ENCODE assay signal across 1 cellular context in the genomic region with DNA sequence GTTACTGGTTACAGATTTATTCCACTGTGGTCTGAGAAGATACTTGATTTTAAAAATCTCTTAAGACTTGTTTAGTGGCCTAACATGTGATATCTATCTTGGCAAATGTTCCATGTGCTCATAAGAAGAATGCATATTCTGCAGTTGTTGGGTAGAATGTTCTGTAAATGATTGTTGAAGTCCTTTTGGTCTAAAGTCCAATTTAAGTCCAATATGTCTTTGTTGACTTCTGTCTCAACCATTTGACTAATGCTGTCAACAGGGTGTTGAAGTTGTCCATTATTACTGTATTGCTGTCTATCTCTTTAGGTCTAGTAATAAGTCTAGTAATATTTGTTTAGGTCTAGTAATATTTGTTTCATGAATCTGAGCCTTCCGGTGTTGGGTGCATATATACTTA.
A peak's percentile ranks its signal among the peaks of the same experiment; 100 is the strongest.
TF ChIP-seq lines count a peak whose summit lies in the region.

No MANE protein-coding gene starts in this region.

TF ChIP-seq in HepG2, 621 proteins besides CTCF, POLR2A, EP300 and RAD21 (continued from another document and continues in another):
- TF ChIP-seq, protein P1, sequence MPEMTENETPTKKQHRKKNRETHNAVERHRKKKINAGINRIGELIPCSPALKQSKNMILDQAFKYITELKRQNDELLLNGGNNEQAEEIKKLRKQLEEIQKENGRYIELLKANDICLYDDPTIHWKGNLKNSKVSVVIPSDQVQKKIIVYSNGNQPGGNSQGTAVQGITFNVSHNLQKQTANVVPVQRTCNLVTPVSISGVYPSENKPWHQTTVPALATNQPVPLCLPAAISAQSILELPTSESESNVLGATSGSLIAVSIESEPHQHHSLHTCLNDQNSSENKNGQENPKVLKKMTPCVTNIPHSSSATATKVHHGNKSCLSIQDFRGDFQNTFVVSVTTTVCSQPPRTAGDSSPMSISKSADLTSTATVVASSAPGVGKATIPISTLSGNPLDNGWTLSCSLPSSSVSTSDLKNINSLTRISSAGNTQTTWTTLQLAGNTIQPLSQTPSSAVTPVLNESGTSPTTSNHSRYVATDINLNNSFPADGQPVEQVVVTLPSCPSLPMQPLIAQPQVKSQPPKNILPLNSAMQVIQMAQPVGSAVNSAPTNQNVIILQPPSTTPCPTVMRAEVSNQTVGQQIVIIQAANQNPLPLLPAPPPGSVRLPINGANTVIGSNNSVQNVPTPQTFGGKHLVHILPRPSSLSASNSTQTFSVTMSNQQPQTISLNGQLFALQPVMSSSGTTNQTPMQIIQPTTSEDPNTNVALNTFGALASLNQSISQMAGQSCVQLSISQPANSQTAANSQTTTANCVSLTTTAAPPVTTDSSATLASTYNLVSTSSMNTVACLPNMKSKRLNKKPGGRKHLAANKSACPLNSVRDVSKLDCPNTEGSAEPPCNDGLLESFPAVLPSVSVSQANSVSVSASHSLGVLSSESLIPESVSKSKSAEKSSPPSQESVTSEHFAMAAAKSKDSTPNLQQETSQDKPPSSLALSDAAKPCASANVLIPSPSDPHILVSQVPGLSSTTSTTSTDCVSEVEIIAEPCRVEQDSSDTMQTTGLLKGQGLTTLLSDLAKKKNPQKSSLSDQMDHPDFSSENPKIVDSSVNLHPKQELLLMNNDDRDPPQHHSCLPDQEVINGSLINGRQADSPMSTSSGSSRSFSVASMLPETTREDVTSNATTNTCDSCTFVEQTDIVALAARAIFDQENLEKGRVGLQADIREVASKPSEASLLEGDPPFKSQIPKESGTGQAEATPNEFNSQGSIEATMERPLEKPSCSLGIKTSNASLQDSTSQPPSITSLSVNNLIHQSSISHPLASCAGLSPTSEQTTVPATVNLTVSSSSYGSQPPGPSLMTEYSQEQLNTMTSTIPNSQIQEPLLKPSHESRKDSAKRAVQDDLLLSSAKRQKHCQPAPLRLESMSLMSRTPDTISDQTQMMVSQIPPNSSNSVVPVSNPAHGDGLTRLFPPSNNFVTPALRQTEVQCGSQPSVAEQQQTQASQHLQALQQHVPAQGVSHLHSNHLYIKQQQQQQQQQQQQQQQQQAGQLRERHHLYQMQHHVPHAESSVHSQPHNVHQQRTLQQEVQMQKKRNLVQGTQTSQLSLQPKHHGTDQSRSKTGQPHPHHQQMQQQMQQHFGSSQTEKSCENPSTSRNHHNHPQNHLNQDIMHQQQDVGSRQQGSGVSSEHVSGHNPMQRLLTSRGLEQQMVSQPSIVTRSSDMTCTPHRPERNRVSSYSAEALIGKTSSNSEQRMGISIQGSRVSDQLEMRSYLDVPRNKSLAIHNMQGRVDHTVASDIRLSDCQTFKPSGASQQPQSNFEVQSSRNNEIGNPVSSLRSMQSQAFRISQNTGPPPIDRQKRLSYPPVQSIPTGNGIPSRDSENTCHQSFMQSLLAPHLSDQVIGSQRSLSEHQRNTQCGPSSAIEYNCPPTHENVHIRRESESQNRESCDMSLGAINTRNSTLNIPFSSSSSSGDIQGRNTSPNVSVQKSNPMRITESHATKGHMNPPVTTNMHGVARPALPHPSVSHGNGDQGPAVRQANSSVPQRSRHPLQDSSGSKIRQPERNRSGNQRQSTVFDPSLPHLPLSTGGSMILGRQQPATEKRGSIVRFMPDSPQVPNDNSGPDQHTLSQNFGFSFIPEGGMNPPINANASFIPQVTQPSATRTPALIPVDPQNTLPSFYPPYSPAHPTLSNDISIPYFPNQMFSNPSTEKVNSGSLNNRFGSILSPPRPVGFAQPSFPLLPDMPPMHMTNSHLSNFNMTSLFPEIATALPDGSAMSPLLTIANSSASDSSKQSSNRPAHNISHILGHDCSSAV (CRISPR knock-in tag; IDR thresholded peaks at IDR 0.05; ENCODE audit: borderline replicate concordance) = no peak
- no peak for TF ChIP-seq ZNF441 (CRISPR knock-in tag; IDR thresholded peaks at IDR 0.05; ENCODE audit: borderline replicate concordance)
- TF ChIP-seq, protein P2, sequence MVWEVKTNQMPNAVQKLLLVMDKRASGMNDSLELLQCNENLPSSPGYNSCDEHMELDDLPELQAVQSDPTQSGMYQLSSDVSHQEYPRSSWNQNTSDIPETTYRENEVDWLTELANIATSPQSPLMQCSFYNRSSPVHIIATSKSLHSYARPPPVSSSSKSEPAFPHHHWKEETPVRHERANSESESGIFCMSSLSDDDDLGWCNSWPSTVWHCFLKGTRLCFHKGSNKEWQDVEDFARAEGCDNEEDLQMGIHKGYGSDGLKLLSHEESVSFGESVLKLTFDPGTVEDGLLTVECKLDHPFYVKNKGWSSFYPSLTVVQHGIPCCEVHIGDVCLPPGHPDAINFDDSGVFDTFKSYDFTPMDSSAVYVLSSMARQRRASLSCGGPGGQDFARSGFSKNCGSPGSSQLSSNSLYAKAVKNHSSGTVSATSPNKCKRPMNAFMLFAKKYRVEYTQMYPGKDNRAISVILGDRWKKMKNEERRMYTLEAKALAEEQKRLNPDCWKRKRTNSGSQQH (CRISPR knock-in tag; IDR thresholded peaks at IDR 0.05; ENCODE audit: low read depth) = 0 out of 2 replicates have a peak, but pooled peaks have one; percentile 42
- TF ChIP-seq KDM2A (CRISPR knock-in tag; IDR thresholded peaks at IDR 0.05; ENCODE audit: borderline replicate concordance, low read depth) = no peak
- no peak for TF ChIP-seq SIX1 (CRISPR knock-in tag; IDR thresholded peaks at IDR 0.05; ENCODE audit: borderline replicate concordance)
- no peak for TF ChIP-seq NFATC3 (CRISPR knock-in tag; IDR thresholded peaks at IDR 0.05)
- TF ChIP-seq TGIF2 (CRISPR knock-in tag; IDR thresholded peaks at IDR 0.05) = no peak
- no peak for TF ChIP-seq CBX1 (IDR thresholded peaks at IDR 0.05; ENCODE audit: low read depth)
- no peak for TF ChIP-seq PHF20 (CRISPR knock-in tag; IDR thresholded peaks at IDR 0.05)
- TF ChIP-seq CSRNP1 (CRISPR knock-in tag; IDR thresholded peaks at IDR 0.05) = no peak
- TF ChIP-seq ATF3 (CRISPR knock-in tag; IDR thresholded peaks at IDR 0.05) = no peak
- TF ChIP-seq, protein P3, sequence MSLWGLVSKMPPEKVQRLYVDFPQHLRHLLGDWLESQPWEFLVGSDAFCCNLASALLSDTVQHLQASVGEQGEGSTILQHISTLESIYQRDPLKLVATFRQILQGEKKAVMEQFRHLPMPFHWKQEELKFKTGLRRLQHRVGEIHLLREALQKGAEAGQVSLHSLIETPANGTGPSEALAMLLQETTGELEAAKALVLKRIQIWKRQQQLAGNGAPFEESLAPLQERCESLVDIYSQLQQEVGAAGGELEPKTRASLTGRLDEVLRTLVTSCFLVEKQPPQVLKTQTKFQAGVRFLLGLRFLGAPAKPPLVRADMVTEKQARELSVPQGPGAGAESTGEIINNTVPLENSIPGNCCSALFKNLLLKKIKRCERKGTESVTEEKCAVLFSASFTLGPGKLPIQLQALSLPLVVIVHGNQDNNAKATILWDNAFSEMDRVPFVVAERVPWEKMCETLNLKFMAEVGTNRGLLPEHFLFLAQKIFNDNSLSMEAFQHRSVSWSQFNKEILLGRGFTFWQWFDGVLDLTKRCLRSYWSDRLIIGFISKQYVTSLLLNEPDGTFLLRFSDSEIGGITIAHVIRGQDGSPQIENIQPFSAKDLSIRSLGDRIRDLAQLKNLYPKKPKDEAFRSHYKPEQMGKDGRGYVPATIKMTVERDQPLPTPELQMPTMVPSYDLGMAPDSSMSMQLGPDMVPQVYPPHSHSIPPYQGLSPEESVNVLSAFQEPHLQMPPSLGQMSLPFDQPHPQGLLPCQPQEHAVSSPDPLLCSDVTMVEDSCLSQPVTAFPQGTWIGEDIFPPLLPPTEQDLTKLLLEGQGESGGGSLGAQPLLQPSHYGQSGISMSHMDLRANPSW (CRISPR knock-in tag; IDR thresholded peaks at IDR 0.05; ENCODE audit: borderline replicate concordance) = no peak
- peak; percentile 68 for TF ChIP-seq FOXK1 (CRISPR knock-in tag; IDR thresholded peaks at IDR 0.05; ENCODE audit: borderline replicate concordance, low read depth)
- no peak for TF ChIP-seq ATAD3A (CRISPR knock-in tag; IDR thresholded peaks at IDR 0.05)
- TF ChIP-seq SMAD1 (CRISPR knock-in tag; IDR thresholded peaks at IDR 0.05; ENCODE audit: borderline replicate concordance, low read depth) = no peak
- TF ChIP-seq MAX (IDR thresholded peaks at IDR 0.05) = peak; percentile 65; the same call in 1 of the 2 replicates
- no peak for TF ChIP-seq ZNF33A (CRISPR knock-in tag; IDR thresholded peaks at IDR 0.05; ENCODE audit: borderline replicate concordance)
- TF ChIP-seq MTA1 (CRISPR knock-in tag; IDR thresholded peaks at IDR 0.05; ENCODE audit: borderline replicate concordance) = no peak
- TF ChIP-seq, protein P4, sequence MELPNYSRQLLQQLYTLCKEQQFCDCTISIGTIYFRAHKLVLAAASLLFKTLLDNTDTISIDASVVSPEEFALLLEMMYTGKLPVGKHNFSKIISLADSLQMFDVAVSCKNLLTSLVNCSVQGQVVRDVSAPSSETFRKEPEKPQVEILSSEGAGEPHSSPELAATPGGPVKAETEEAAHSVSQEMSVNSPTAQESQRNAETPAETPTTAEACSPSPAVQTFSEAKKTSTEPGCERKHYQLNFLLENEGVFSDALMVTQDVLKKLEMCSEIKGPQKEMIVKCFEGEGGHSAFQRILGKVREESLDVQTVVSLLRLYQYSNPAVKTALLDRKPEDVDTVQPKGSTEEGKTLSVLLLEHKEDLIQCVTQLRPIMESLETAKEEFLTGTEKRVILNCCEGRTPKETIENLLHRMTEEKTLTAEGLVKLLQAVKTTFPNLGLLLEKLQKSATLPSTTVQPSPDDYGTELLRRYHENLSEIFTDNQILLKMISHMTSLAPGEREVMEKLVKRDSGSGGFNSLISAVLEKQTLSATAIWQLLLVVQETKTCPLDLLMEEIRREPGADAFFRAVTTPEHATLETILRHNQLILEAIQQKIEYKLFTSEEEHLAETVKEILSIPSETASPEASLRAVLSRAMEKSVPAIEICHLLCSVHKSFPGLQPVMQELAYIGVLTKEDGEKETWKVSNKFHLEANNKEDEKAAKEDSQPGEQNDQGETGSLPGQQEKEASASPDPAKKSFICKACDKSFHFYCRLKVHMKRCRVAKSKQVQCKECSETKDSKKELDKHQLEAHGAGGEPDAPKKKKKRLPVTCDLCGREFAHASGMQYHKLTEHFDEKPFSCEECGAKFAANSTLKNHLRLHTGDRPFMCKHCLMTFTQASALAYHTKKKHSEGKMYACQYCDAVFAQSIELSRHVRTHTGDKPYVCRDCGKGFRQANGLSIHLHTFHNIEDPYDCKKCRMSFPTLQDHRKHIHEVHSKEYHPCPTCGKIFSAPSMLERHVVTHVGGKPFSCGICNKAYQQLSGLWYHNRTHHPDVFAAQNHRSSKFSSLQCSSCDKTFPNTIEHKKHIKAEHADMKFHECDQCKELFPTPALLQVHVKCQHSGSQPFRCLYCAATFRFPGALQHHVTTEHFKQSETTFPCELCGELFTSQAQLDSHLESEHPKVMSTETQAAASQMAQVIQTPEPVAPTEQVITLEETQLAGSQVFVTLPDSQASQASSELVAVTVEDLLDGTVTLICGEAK (IDR thresholded peaks at IDR 0.05) = no peak
- TF ChIP-seq, protein P4 (CRISPR knock-in tag; IDR thresholded peaks at IDR 0.05) = no peak
- TF ChIP-seq FOXA1 (IDR thresholded peaks at IDR 0.05) = peak; percentile 91
- peak; percentile 93 for TF ChIP-seq FOXA1 (CRISPR knock-in tag; IDR thresholded peaks at IDR 0.05)
